In the genomic region with DNA sequence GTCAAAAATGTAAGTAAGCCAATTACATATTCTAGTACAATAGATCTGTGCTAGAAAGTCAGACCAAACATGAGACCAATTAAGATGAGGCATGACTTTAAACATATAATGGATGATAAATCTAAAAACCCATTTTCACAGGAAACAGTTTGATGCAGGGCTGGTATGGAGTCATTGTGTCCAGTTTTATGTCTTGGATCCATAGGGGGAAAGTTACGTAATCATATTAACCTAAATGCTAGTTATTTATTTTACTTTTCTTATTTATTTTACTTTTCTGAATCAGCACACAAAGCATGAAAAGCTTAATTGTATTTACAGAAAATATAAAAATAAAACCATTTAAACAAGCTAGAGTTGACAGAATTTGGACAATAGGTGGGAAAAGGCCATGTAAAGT, we compare ENCODE assay signal across 30 cellular contexts. TPM values are rescaled to one million over a fixed set of nuclear protein-coding genes. Genes with fewer than 3 reads are reported as not detected.
A peak's percentile ranks its signal among the peaks of the same experiment; 100 is the strongest.
DNase-seq lines count a peak whose midpoint lies in the region; ATAC-seq, FAIRE-seq and TF ChIP-seq lines count a peak whose summit lies in the region.
"Had no signal": no experiment of that assay in that cellular context is flagged by ENCODE, and none has a peak within 500 bp of the region (broad histone marks: within the 10 kb centered on the region; RNA-seq: fewer than 3 reads in every experiment).

No MANE protein-coding gene starts in this region.

- H3K9me3 ChIP-seq in HepG2 (ENCODE audit: low read length): peaks cover 26% of the 10 kb centered on the region
- H3K9me3 ChIP-seq in right lobe of liver: peaks cover 0 to 5% (median 2%) of the 10 kb centered on the region in 4 donors

- TF ChIP-seq EP300 in HepG2 (IDR thresholded peaks at IDR 0.05; ENCODE audit: low read depth in 2 of 2, low read length in 2 of 2) (no peak), HepG2 (CRISPR knock-in tag; IDR thresholded peaks at IDR 0.05; ENCODE audit: borderline replicate concordance) (no peak)

- no peaks in the 10 kb centered on the region for H3K79me2 ChIP-seq in HepG2 (ENCODE audit: insufficient read depth, low read length)

- H3K27me3 ChIP-seq in HepG2 (ENCODE audit: control insufficient read depth in 1 of 2, insufficient read depth in 2 of 2, low read length in 2 of 2): no peaks in the 10 kb centered on the region
- no peaks in the 10 kb centered on the region for H3K27me3 ChIP-seq in right lobe of liver
- H3K27me3 ChIP-seq: BE2C, BLaER1 had no signal

- H3K27ac ChIP-seq in HepG2 (ENCODE audit: extremely low read length, insufficient read depth, low read length): no peak overlapping the region
- H3K27ac ChIP-seq in right lobe of liver: no peak overlapping the region
- H3K27ac ChIP-seq: BLaER1 had no signal

- H3K4me1 ChIP-seq in HepG2 (ENCODE audit: insufficient read depth, low read length) (0 out of 2 replicates have a peak, but pooled peaks cover 8% of the 10 kb centered on the region), right lobe of liver (no peaks in the 10 kb centered on the region)
- H3K4me1 ChIP-seq: BE2C, BLaER1 had no signal

- BruUV-seq in HepG2 (replicated peaks; lab: Mats Ljungman, UMichigan): no TSS peak

- intact Hi-C loops in HepG2 (cut with micrococcal nuclease; ENCODE audit: unreplicated experiment): no loop called here
- intact Hi-C loops in right lobe of liver (cut with DNase I): loop anchor here in 1 of 2 donors (10.0 kb wide), 1 partner anchor 285 kb away; no protein-coding TSS in a partner anchor

- no peaks in the 10 kb centered on the region for H3K36me3 ChIP-seq in HepG2 (replicated peaks in 1 of 2; ENCODE audit: control insufficient read depth in 1 of 2, insufficient read depth in 2 of 2, low read length in 2 of 2)
- H3K36me3 ChIP-seq in right lobe of liver: no peaks in the 10 kb centered on the region
- H3K36me3 ChIP-seq: BE2C had no signal

- no peak for FAIRE-seq in HepG2 (lab: Jason Lieb, UNC)
- FAIRE-seq: A204.1, GM12878, GM12892, GM18507 had no signal

- no peaks in the 10 kb centered on the region for H4K20me1 ChIP-seq in HepG2 (ENCODE audit: insufficient read depth, low read length)
- H4K20me1 ChIP-seq: BLaER1 had no signal

- no peak overlapping the region for H3K4me3 ChIP-seq in HepG2 (replicated peaks in 1 of 3; ENCODE audit: insufficient read depth in 1 of 3, low read depth in 2 of 3, low read length in 3 of 3)
- H3K4me3 ChIP-seq in right lobe of liver: no peak overlapping the region
- H3K4me3 ChIP-seq: BLaER1, GM12878 had no signal

- H3K4me2 ChIP-seq in HepG2 (ENCODE audit: low read depth, low read length): no peak overlapping the region
- H3K4me2 ChIP-seq: BLaER1 had no signal

- no peak for TF ChIP-seq POLR2A in HepG2 (IDR thresholded peaks at IDR 0.05; ENCODE audit: insufficient read depth in 1 of 2, low read depth in 2 of 2, low read length in 2 of 2)
- no peak for TF ChIP-seq POLR2A in right lobe of liver (IDR thresholded peaks at IDR 0.05)

- TF ChIP-seq RAD21 in HepG2 (CRISPR knock-in tag; IDR thresholded peaks at IDR 0.05): no peak

- ATAC-seq in HepG2: no peak
- no peak for ATAC-seq in right lobe of liver
- ATAC-seq: GM12878 had no signal

- CTCF ChIA-PET in HepG2 (lab: Yijun Ruan, JAX; ENCODE audit: low intra/inter-chr PET ratio, low total read pairs): no interaction called here

- 59% methylated on average over 1 of the region's 1 CpG for WGBS in HepG2 (ENCODE audit: low lambda C conversion rate)
- 65% methylated on average over 1 of the region's 1 CpG for WGBS in right lobe of liver (ENCODE audit: insufficient coverage, low coverage, low lambda C conversion rate, missing lambda C conversion rate)

- H2AFZ ChIP-seq in HepG2 (ENCODE audit: low read length): no peak overlapping the region

- in situ Hi-C loops in HepG2 (cut with HindIII; ENCODE audit: extremely low pct_ligation_motif_present, low pct_unique_long_range_greater_than_20kb): no loop called here

- POLR2A ChIA-PET in HepG2 (lab: Yijun Ruan, JAX): interaction anchor here (0.9 kb wide), 1 partner anchor 12 kb away, joined by 3 read pairs; no protein-coding TSS in a partner anchor

- DNase-seq in HepG2 (ENCODE audit: low spot score) (no peak), right lobe of liver (no peak), NCI-H69 (lab: John Stamatoyannopoulos, UW) (peak; percentile 39), NCI-H1105 treated with DMSO at 0.1 percent for 48 hours (lab: John Stamatoyannopoulos, UW) (no peak), NCI-H128 (lab: John Stamatoyannopoulos, UW; ENCODE audit: unreplicated experiment) (no peak)
- DNase-seq: 8988T; ACHN; BE2C; C1 segment of cervical spinal cord; CD4-positive, alpha-beta memory T cell; CD4-positive, CD25-positive, alpha-beta regulatory T cell; CD8-positive, alpha-beta memory T cell; COR-L47; DMS 273 treated with DMSO at 0.1 percent for 48 hours; DMS153; DMS53; DMS79; DND-41; EL; GDM1 had no signal

- no peak overlapping the region for H3K9ac ChIP-seq in HepG2 (ENCODE audit: insufficient read depth, low read depth, low read length)
- H3K9ac ChIP-seq: BLaER1 had no signal

- TF ChIP-seq CTCF in HepG2 (CRISPR knock-in tag; IDR thresholded peaks at IDR 0.05) (no peak), right lobe of liver (IDR thresholded peaks at IDR 0.05) (no peak)

TF ChIP-seq in HepG2, 621 proteins besides CTCF, POLR2A, EP300 and RAD21:
- TF ChIP-seq KDM3A (CRISPR knock-in tag; IDR thresholded peaks at IDR 0.05; ENCODE audit: low read depth) (no peak), CEBPB (IDR thresholded peaks at IDR 0.05; ENCODE audit: borderline replicate concordance, low read depth, low read length) (0 out of 2 replicates have a peak, but pooled peaks have one; percentile 39)

RNA-seq across cellular contexts. Expression of gene TMCC1, which starts 26.3 kb away (rescaled TPM):
- total RNA-seq in HepG2 (2016; rRNA removed; fragmentation: Illumina TruSeq; extraction: Trizol) (12.1 and 14.8 TPM in 2 replicates), right lobe of liver (100 to 1,000 TPM in 1 of 6 experiments, 10 to 100 TPM in 5; 21.7 to 124 (median 25.2) TPM)
- 31.5 and 32.2 TPM in 2 replicates for total RNA-seq in HepG2 (2016; cell fraction: cytosol; rRNA removed; fragmentation: Illumina TruSeq; extraction: Trizol; ENCODE audit: low read depth)
- 13.6 and 13.9 TPM in 2 replicates for total RNA-seq in HepG2 (2016; cell fraction: insoluble cytoplasmic fraction; rRNA removed; fragmentation: Illumina TruSeq; extraction: Trizol)
- total RNA-seq in HepG2 (2016; cell fraction: membrane; rRNA removed; fragmentation: Illumina TruSeq; extraction: Trizol): 19.2 and 21.3 TPM in 2 replicates
- 13.3 and 21.7 TPM in 2 replicates for total RNA-seq in HepG2 (2016; cell fraction: nucleus; rRNA removed; fragmentation: Illumina TruSeq; extraction: Trizol)
- 264 and 329 TPM in 2 replicates for polyA plus RNA-seq in HepG2 (2011; rRNA removed)
- polyA plus RNA-seq in HepG2 (2011; cell fraction: cytosol; rRNA removed): 53.3 and 78.4 TPM in 2 replicates
- polyA plus RNA-seq in HepG2 (2011; cell fraction: nucleus; rRNA removed): 43.5 and 164 TPM in 2 replicates
- polyA plus RNA-seq in HepG2 (2012): 328 and 350 TPM in 2 replicates
- 4.5 and 7.9 TPM in 2 replicates for polyA plus RNA-seq in HepG2 (2016; cell fraction: cytosol; fragmentation: Illumina TruSeq; extraction: Trizol; ENCODE audit: low read depth)
- 15.0 and 19.4 TPM in 2 replicates for polyA plus RNA-seq in HepG2 (2016; cell fraction: insoluble cytoplasmic fraction; fragmentation: Illumina TruSeq; extraction: Trizol; ENCODE audit: low read depth)
- polyA plus RNA-seq in HepG2 (2016; cell fraction: membrane; fragmentation: Illumina TruSeq; extraction: Trizol; ENCODE audit: low read depth): 13.3 and 13.8 TPM in 2 replicates
- polyA plus RNA-seq in HepG2 (2016; cell fraction: nucleus; fragmentation: Illumina TruSeq; extraction: Trizol; ENCODE audit: insufficient read depth, low read depth): 9.7 and 13.0 TPM in 2 replicates
- 20.3 and 122 TPM in 2 replicates for polyA minus RNA-seq in HepG2 (2011; rRNA and poly(A)+ RNA removed; ENCODE audit: low replicate concordance)
- polyA minus RNA-seq in HepG2 (2011; cell fraction: cytosol; rRNA and poly(A)+ RNA removed): 191 and 214 TPM in 2 replicates
- 100 and 245 TPM in 2 replicates for polyA minus RNA-seq in HepG2 (2011; cell fraction: nucleus; rRNA and poly(A)+ RNA removed)

RNA-seq across cellular contexts. Expression of gene TRH, which starts 54.7 kb away (rescaled TPM):
- not detected in 2 replicates for total RNA-seq in HepG2 (2016; rRNA removed; fragmentation: Illumina TruSeq; extraction: Trizol)
- not detected in 2 replicates for total RNA-seq in HepG2 (2016; cell fraction: cytosol; rRNA removed; fragmentation: Illumina TruSeq; extraction: Trizol; ENCODE audit: low read depth)
- total RNA-seq in HepG2 (2016; cell fraction: insoluble cytoplasmic fraction; rRNA removed; fragmentation: Illumina TruSeq; extraction: Trizol): not detected in 2 replicates
- not detected in 2 replicates for total RNA-seq in HepG2 (2016; cell fraction: membrane; rRNA removed; fragmentation: Illumina TruSeq; extraction: Trizol)
- total RNA-seq in HepG2 (2016; cell fraction: nucleus; rRNA removed; fragmentation: Illumina TruSeq; extraction: Trizol): not detected in 2 replicates
- not detected in 2 replicates for polyA plus RNA-seq in HepG2 (2011; rRNA removed)
- not detected in 2 replicates for polyA plus RNA-seq in HepG2 (2011; cell fraction: cytosol; rRNA removed)
- polyA plus RNA-seq in HepG2 (2011; cell fraction: nucleus; rRNA removed): not detected in 2 replicates
- polyA plus RNA-seq in HepG2 (2012): not detected in 2 replicates
- not detected in 2 replicates for polyA plus RNA-seq in HepG2 (2016; cell fraction: cytosol; fragmentation: Illumina TruSeq; extraction: Trizol; ENCODE audit: low read depth)
- not detected in 2 replicates for polyA plus RNA-seq in HepG2 (2016; cell fraction: insoluble cytoplasmic fraction; fragmentation: Illumina TruSeq; extraction: Trizol; ENCODE audit: low read depth)
- polyA plus RNA-seq in HepG2 (2016; cell fraction: membrane; fragmentation: Illumina TruSeq; extraction: Trizol; ENCODE audit: low read depth): not detected in 2 replicates
- polyA plus RNA-seq in HepG2 (2016; cell fraction: nucleus; fragmentation: Illumina TruSeq; extraction: Trizol; ENCODE audit: insufficient read depth, low read depth): not detected in 2 replicates
- not detected in 2 replicates for polyA minus RNA-seq in HepG2 (2011; rRNA and poly(A)+ RNA removed; ENCODE audit: low replicate concordance)
- polyA minus RNA-seq in HepG2 (2011; cell fraction: cytosol; rRNA and poly(A)+ RNA removed): not detected in 2 replicates
- polyA minus RNA-seq in HepG2 (2011; cell fraction: nucleus; rRNA and poly(A)+ RNA removed): not detected in 2 replicates
- not detected for total RNA-seq in right lobe of liver
- total RNA-seq: A673; CD4-positive, alpha-beta memory T cell; CD4-positive, CD25-positive, alpha-beta regulatory T cell; CD8-positive, alpha-beta memory T cell; Daoy; G401; GM12878 had no signal
- polyA plus RNA-seq: AG04450; CD14-positive monocyte; CD4-positive, alpha-beta memory T cell; CD4-positive, CD25-positive, alpha-beta regulatory T cell; CD8-positive, alpha-beta memory T cell; GM12878 had no signal
